ENCODE assay signal across 9 cellular contexts in the genomic region with DNA sequence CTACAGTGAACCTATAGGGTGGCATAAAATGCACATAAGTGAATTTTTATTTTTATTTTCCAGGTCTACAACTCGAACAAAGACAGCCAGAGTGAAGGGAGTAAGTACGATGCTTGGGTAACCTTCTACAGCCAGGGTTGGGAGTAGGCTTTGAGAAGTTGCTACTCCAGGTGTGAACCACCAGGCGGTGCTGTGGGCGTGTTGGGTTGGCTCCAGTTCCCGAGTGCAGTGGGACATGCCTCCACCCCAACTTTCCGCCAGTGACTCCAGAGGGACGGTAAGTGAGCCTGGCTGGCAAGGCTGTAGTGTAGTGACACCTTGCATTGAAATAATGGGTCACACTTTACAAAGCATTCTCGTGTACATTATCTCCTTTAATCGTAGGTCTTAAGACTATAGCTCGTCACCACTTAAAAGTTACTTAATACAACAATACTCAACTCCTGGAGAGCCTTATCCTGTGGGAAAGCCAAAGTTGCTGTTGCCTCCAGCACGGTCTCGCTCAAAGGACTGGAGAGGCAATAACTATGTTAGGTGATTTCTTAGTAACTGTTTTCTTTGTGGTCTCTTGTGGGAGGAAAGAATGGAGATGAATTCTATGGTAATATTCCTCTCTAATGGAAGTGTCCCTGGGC.
DNase-seq lines count a peak whose midpoint lies in the region; ATAC-seq and TF ChIP-seq lines count a peak whose summit lies in the region.
"Had no signal": no experiment of that assay in that cellular context is flagged by ENCODE, and none has a peak within 500 bp of the region (broad histone marks: within the 10 kb centered on the region; RNA-seq: fewer than 3 reads in every experiment).

No MANE protein-coding gene starts in this region.

- no peaks in the 10 kb centered on the region for H3K79me2 ChIP-seq in DOHH2 (ENCODE audit: control insufficient read depth, low read length)

- intact Hi-C loops in left lung (cut with DNase I), result no loop called here

- H3K4me3 ChIP-seq in DOHH2 (ENCODE audit: low read length) (no peak overlapping the region), left lung (no peak overlapping the region)

- H3K27ac ChIP-seq in DOHH2 (ENCODE audit: low read depth, low read length), result no peak overlapping the region
- no peak overlapping the region for H3K27ac ChIP-seq in left lung
- H3K27ac ChIP-seq: epithelial cell of prostate had no signal

- no peaks in the 10 kb centered on the region for H3K9me3 ChIP-seq in DOHH2 (ENCODE audit: control insufficient read depth, insufficient read depth, low read length)
- H3K9me3 ChIP-seq in left lung, result no peaks in the 10 kb centered on the region

- no peaks in the 10 kb centered on the region for H3K27me3 ChIP-seq in DOHH2 (ENCODE audit: control insufficient read depth, low read length)
- no peaks in the 10 kb centered on the region for H3K27me3 ChIP-seq in left lung

- ATAC-seq in left lung, result peak; percentile 94
- no peak for ATAC-seq in omental fat pad (ENCODE audit: low FRiP score)

- H3F3A ChIP-seq in DOHH2 (ENCODE audit: control insufficient read depth, insufficient read depth), result no peaks in the 10 kb centered on the region

- H4K20me1 ChIP-seq in DOHH2 (ENCODE audit: control insufficient read depth, insufficient read depth, low read depth, low read length), result no peaks in the 10 kb centered on the region

- TF ChIP-seq CTCF in DOHH2 (IDR thresholded peaks at IDR 0.05; ENCODE audit: low read depth, low read length, poor library complexity, severe bottlenecking) (peak; percentile 72), left lung (IDR thresholded peaks at IDR 0.05) (peak; percentile 44 to 60), omental fat pad (IDR thresholded peaks at IDR 0.05) (no peak)

- DNase-seq in HPDE6-E6E7 (ENCODE audit: extremely low spot score) (peak; percentile 25), left lung (peak; percentile 44 to 79), omental fat pad (ENCODE audit: low spot score) (no peak), GF-D8 (lab: John Stamatoyannopoulos, UW) (no peak), CD1c-positive myeloid dendritic cell (ENCODE audit: extremely low spot score) (no peak)
- DNase-seq in activated CD4-positive, alpha-beta T cell treated with anti-CD3 and anti-CD28 coated beads, Interleukin-2, amount 50 U/mL, for 4 hours, result peak; percentile 8 to 12
- DNase-seq in NK-92 treated with Interleukin-12 subunit alpha and Interleukin-12 subunit beta, amount 100 ng/mL, for 24 hours (lab: John Stamatoyannopoulos, UW), result no peak

- H3K36me3 ChIP-seq in DOHH2 (ENCODE audit: control insufficient read depth, low read length), result no peaks in the 10 kb centered on the region
- peaks cover 0 to 18% of the 10 kb centered on the region in 2 donors for H3K36me3 ChIP-seq in left lung

- H3K4me1 ChIP-seq in DOHH2 (ENCODE audit: control insufficient read depth, low read length), result peaks cover 4% of the 10 kb centered on the region; the same call in 1 of the 2 replicates
- peaks cover 0 to 11% of the 10 kb centered on the region in 2 donors for H3K4me1 ChIP-seq in left lung

- no peaks in the 10 kb centered on the region for H3K9me2 ChIP-seq in DOHH2 (replicated peaks; ENCODE audit: control insufficient read depth, low read length)

- H3K4me2 ChIP-seq in DOHH2 (ENCODE audit: low read length), result no peak overlapping the region

Comparison
In these comparisons a context has a peak if more than half of its experiments do, and no peak if none do; other contexts are left out.
1. CTCF ChIP-seq: peak in DOHH2 (single experiment) and left lung (2 of 2); none in omental fat pad (0 of 3).
2. DNase-seq: peak in HPDE6-E6E7 (single experiment), activated CD4-positive, alpha-beta T cell treated with anti-CD3 and anti-CD28 coated beads, Interleukin-2, amount 50 U/mL, for 4 hours (2 of 2) and left lung (2 of 2); none in omental fat pad (single experiment), NK-92 treated with Interleukin-12 subunit alpha and Interleukin-12 subunit beta, amount 100 ng/mL, for 24 hours (single experiment), GF-D8 (single experiment) and CD1c-positive myeloid dendritic cell (single experiment).